In genomic region chr9:133889498-133890301, GRCh38 we compare ENCODE assay signal across 9 cellular contexts.
A peak's percentile ranks its signal among the peaks of the same experiment; 100 is the strongest.
DNase-seq lines count a peak whose midpoint lies in the region; ATAC-seq and TF ChIP-seq lines count a peak whose summit lies in the region.
"Had no signal": no experiment of that assay in that cellular context is flagged by ENCODE, and none has a peak within 500 bp of the region (broad histone marks: within the 10 kb centered on the region; RNA-seq: fewer than 3 reads in every experiment).

No MANE protein-coding gene starts in this region.

- H3K4me3 ChIP-seq in NT2/D1 (ENCODE audit: insufficient read length, low read depth) (no peak overlapping the region), smooth muscle cell (no peak overlapping the region)

- ATAC-seq in foreskin keratinocyte (peak; percentile 73), HG02981 (IDR thresholded peaks at IDR 0.05; ENCODE audit: unreplicated experiment) (no peak), HG02623 (IDR thresholded peaks at IDR 0.05; ENCODE audit: unreplicated experiment) (no peak)

- peaks cover 48% of the 10 kb centered on the region for H4K20me1 ChIP-seq in smooth muscle cell (ENCODE audit: low read depth)

- H3K4me2 ChIP-seq in smooth muscle cell, result no peak overlapping the region

- H3K27ac ChIP-seq in foreskin keratinocyte (peak overlapping the region; percentile 63), smooth muscle cell (ENCODE audit: low read depth) (peak overlapping the region; percentile 88)
- H3K27ac ChIP-seq: HL-60 had no signal

- H3K9ac ChIP-seq in NT2/D1 (ENCODE audit: insufficient read length, low read depth) (peak overlapping the region; percentile 27), smooth muscle cell (ENCODE audit: low read depth) (no peak overlapping the region)

- H3K36me3 ChIP-seq in NT2/D1 (ENCODE audit: insufficient read depth, insufficient read length, low read length) (peaks cover 27% of the 10 kb centered on the region), smooth muscle cell (ENCODE audit: low read depth) (no peaks in the 10 kb centered on the region)

- no peak for TF ChIP-seq CTCF in foreskin keratinocyte (conservative IDR thresholded peaks at IDR 0.05)
- TF ChIP-seq CTCF in smooth muscle cell (IDR thresholded peaks at IDR 0.05; ENCODE audit: borderline replicate concordance, insufficient read depth, poor library complexity, severe bottlenecking), result no peak

- H3F3A ChIP-seq in smooth muscle cell (ENCODE audit: low read depth), result no peaks in the 10 kb centered on the region

- 79% methylated on average over 23 of the region's 24 CpGs for WGBS in smooth muscle cell (ENCODE audit: low lambda C conversion rate)

- H3K9me3 ChIP-seq in NT2/D1 (ENCODE audit: insufficient read depth, low read length), result no peaks in the 10 kb centered on the region
- H3K9me3 ChIP-seq in smooth muscle cell (replicated peaks; ENCODE audit: low read depth), result no peaks in the 10 kb centered on the region

- DNase-seq in HT1080 (ENCODE audit: low read depth) (peak; percentile 48), NT2/D1 (ENCODE audit: low read depth, low spot score) (no peak), foreskin keratinocyte (peak in 1 of 2 donors; percentile 43), smooth muscle cell (lab: John Stamatoyannopoulos, UW; ENCODE audit: unreplicated experiment) (no peak), LoVo (ENCODE audit: low spot score) (no peak)
- DNase-seq: activated CD4-positive, alpha-beta T cell treated with anti-CD3 and anti-CD28 coated beads for 48 hours had no signal

- peaks cover 72% of the 10 kb centered on the region for H3K79me2 ChIP-seq in smooth muscle cell (ENCODE audit: low read depth)

- H3K4me1 ChIP-seq in NT2/D1 (ENCODE audit: insufficient read depth, insufficient read length) (peaks cover 57% of the 10 kb centered on the region), foreskin keratinocyte (no peaks in the 10 kb centered on the region), smooth muscle cell (ENCODE audit: low read depth) (peaks cover 28% of the 10 kb centered on the region)

- no peak overlapping the region for H2AFZ ChIP-seq in smooth muscle cell (ENCODE audit: low read depth)

- H3K27me3 ChIP-seq in NT2/D1 (ENCODE audit: insufficient read depth, insufficient read length) (no peaks in the 10 kb centered on the region), foreskin keratinocyte (no peaks in the 10 kb centered on the region), smooth muscle cell (ENCODE audit: low read depth) (no peaks in the 10 kb centered on the region)
